Comparison of ENCODE assay signal across 9 cellular contexts in genomic region chr16:67936876-67937605, GRCh38. TPM values are rescaled to one million over a fixed set of nuclear protein-coding genes. Genes with fewer than 3 reads are reported as not detected.
A peak's percentile ranks its signal among the peaks of the same experiment; 100 is the strongest.
DNase-seq lines count a peak whose midpoint lies in the region; ATAC-seq and TF ChIP-seq lines count a peak whose summit lies in the region.
"Had no signal": no experiment of that assay in that cellular context is flagged by ENCODE, and none has a peak within 500 bp of the region (broad histone marks: within the 10 kb centered on the region; RNA-seq: fewer than 3 reads in every experiment).

No MANE protein-coding gene starts in this region.

- peak overlapping the region; percentile 86 to 94 for H3K27ac ChIP-seq in coronary artery
- peak overlapping the region; percentile 50 for H3K27ac ChIP-seq in temporal lobe (ENCODE audit: low read depth, low read length)

- DNase-seq in ACHN (peak; percentile 87), T-helper 22 cell (ENCODE audit: low read depth) (peak; percentile 55), coronary artery (ENCODE audit: low spot score) (no peak), myocyte (ENCODE audit: low read depth) (peak; percentile 67), NCI-H2029 (lab: John Stamatoyannopoulos, UW) (no peak)

- peak overlapping the region; percentile 88 for H3K4me3 ChIP-seq in coronary artery

- ATAC-seq in GM18861 (IDR thresholded peaks at IDR 0.05; ENCODE audit: unreplicated experiment): peak; percentile 69
- ATAC-seq in HG03280 (IDR thresholded peaks at IDR 0.05; ENCODE audit: unreplicated experiment): peak; percentile 44

- in situ Hi-C loops in ACHN (cut with HindIII; ENCODE audit: low pct_ligation_motif_present, low pct_unique_long_range_greater_than_20kb, low sequenced_read_pairs): no loop called here

- no peak for TF ChIP-seq CTCF in coronary artery (IDR thresholded peaks at IDR 0.05)

RNA-seq across cellular contexts. Expression of gene PSMB10, which starts 0.4 kb away (rescaled TPM):
- total RNA-seq in myocyte: 23.4 and 39.3 TPM in 2 replicates
- polyA plus RNA-seq in myocyte (2012): 78.5 TPM
- total RNA-seq in temporal lobe: 11.3 TPM

RNA-seq across cellular contexts. Expression of gene CTRL, which starts 5.4 kb away (rescaled TPM):
- total RNA-seq in myocyte (0.42 and 1.3 TPM in 2 replicates), temporal lobe (3.4 TPM)
- 1.5 TPM for polyA plus RNA-seq in myocyte (2012)

RNA-seq across cellular contexts. Expression of gene LCAT, which starts 6.9 kb away (rescaled TPM):
- total RNA-seq in myocyte (15.3 and 25.1 TPM in 2 replicates), temporal lobe (1.2 TPM)
- polyA plus RNA-seq in myocyte (2012): 35.4 TPM

RNA-seq across cellular contexts. Expression of gene SLC12A4, which starts 31.4 kb away (rescaled TPM):
- total RNA-seq in myocyte (85.9 and 98.3 TPM in 2 replicates), temporal lobe (5.4 TPM)
- 151 TPM for polyA plus RNA-seq in myocyte (2012)

RNA-seq across cellular contexts. Expression of gene DPEP3, which starts 43.3 kb away (rescaled TPM):
- total RNA-seq in myocyte (not detected in 2 replicates), temporal lobe (0.25 TPM)
- not detected for polyA plus RNA-seq in myocyte (2012)
- total RNA-seq: HT1080 had no signal

Comparison
In these comparisons a context has a peak if more than half of its experiments do, and no peak if none do; other contexts are left out.
1. DNase-seq: peak in ACHN (single experiment), T-helper 22 cell (single experiment) and myocyte (single experiment); none in coronary artery (single experiment) and NCI-H2029 (single experiment).